7 cellular contexts compared by ENCODE assay signal in the genomic region with DNA sequence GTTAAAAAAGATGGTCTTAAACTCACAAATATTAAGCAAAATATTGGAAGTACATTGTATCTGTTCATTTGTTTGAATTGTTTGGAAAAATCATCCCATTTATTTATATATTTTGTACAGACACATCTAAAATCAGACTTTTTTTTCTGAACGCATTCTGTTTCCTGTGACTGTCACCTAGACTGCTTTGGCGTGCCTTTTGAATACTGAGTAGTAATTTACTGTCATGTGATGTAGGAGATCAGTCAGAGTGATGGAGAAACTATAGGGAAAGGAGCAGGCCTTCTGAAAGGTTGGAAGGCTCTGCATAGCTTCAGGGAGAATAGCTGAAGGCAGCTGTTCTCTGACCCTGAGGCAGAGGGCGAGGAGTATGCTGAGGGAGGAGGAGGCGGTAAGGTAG.
"Had no signal": no experiment of that assay in that cellular context is flagged by ENCODE, and none has a peak within 500 bp of the region (broad histone marks: within the 10 kb centered on the region; RNA-seq: fewer than 3 reads in every experiment).

No MANE protein-coding gene starts in this region.

- FAIRE-seq: HepG2, HTR-8/SVneo, K562 had no signal

- H3K27ac ChIP-seq: HL-60 had no signal

- H3K4me3 ChIP-seq: K562 had no signal

- DNase-seq: IMR-90, KBM-7, KG1 had no signal

- ATAC-seq: HepG2, K562 had no signal
